In genomic region chr6:40393641-40394040, GRCh38 we compare ENCODE assay signal across 2 cellular contexts.
TF ChIP-seq lines count a peak whose summit lies in the region.

No MANE protein-coding gene starts in this region.

TF ChIP-seq in HCT116, 20 proteins besides CTCF, POLR2A, EP300 and RAD21:
- TF ChIP-seq CEBPB (IDR thresholded peaks at IDR 0.05; ENCODE audit: low read depth) (no peak), SRF (IDR thresholded peaks at IDR 0.05; ENCODE audit: low read depth) (no peak), REST (IDR thresholded peaks at IDR 0.05; ENCODE audit: low read depth) (no peak), EZH2phosphoT487 (IDR thresholded peaks at IDR 0.05; ENCODE audit: borderline replicate concordance) (no peak), ZBTB33 (IDR thresholded peaks at IDR 0.05; ENCODE audit: extremely low read depth, insufficient replicate concordance, low read length) (no peak), FOSL1 (IDR thresholded peaks at IDR 0.05; ENCODE audit: low read depth) (no peak), ZNF274 (IDR thresholded peaks at IDR 0.05; ENCODE audit: low read depth, low read length) (no peak), POLR2AphosphoS5 (IDR thresholded peaks at IDR 0.05; ENCODE audit: low read depth, low read length) (no peak), ZFX (IDR thresholded peaks at IDR 0.05) (no peak), TCF7L2 (IDR thresholded peaks at IDR 0.05; ENCODE audit: borderline replicate concordance, extremely low read depth, insufficient read depth, insufficient read length) (no peak), MAX (IDR thresholded peaks at IDR 0.05) (no peak), SP1 (IDR thresholded peaks at IDR 0.05; ENCODE audit: low read depth) (no peak), YY1 (IDR thresholded peaks at IDR 0.05; ENCODE audit: extremely low read depth, insufficient replicate concordance, low read depth, low read length) (no peak), CBX3 (IDR thresholded peaks at IDR 0.05; ENCODE audit: low read depth) (no peak)

TF ChIP-seq in H1, 55 proteins besides CTCF, POLR2A, EP300 and RAD21:
- TF ChIP-seq TEAD4 (IDR thresholded peaks at IDR 0.05; ENCODE audit: low read depth, low read length), result no peak
- TF ChIP-seq YY1 (IDR thresholded peaks at IDR 0.05; ENCODE audit: low read depth, low read length), result no peak
- TF ChIP-seq NANOG (IDR thresholded peaks at IDR 0.05; ENCODE audit: insufficient read depth, low read depth, low read length, poor library complexity, severe bottlenecking), result no peak
- no peak for TF ChIP-seq SIRT6 (IDR thresholded peaks at IDR 0.05; ENCODE audit: low read length)
- no peak for TF ChIP-seq POU5F1 (IDR thresholded peaks at IDR 0.05; ENCODE audit: low read depth, low read length)
- TF ChIP-seq KDM5A (IDR thresholded peaks at IDR 0.05; ENCODE audit: low read length), result no peak
- TF ChIP-seq TCF12 (IDR thresholded peaks at IDR 0.05; ENCODE audit: low read depth, low read length), result no peak
- no peak for TF ChIP-seq FOSL1 (IDR thresholded peaks at IDR 0.05; ENCODE audit: insufficient read depth, low read depth, low read length)
- TF ChIP-seq ZNF274 (IDR thresholded peaks at IDR 0.05; ENCODE audit: borderline replicate concordance, extremely low read depth, low read length), result no peak
- TF ChIP-seq ASH2L (IDR thresholded peaks at IDR 0.05; ENCODE audit: low read length), result no peak
- TF ChIP-seq KDM1A (IDR thresholded peaks at IDR 0.05; ENCODE audit: borderline replicate concordance, low read length), result no peak
- no peak for TF ChIP-seq CHD7 (IDR thresholded peaks at IDR 0.05; ENCODE audit: insufficient replicate concordance, low read length)
- TF ChIP-seq TBP (IDR thresholded peaks at IDR 0.05; ENCODE audit: low read depth, low read length), result no peak
- TF ChIP-seq SAP30 (IDR thresholded peaks at IDR 0.05; ENCODE audit: insufficient read depth, insufficient replicate concordance, low read length), result no peak
- no peak for TF ChIP-seq KDM4A (IDR thresholded peaks at IDR 0.05; ENCODE audit: low read depth, low read length, severe bottlenecking)
